Comparison of ENCODE assay signal across 8 cellular contexts in genomic region chr4:17614416-17615299, GRCh38. TPM values are rescaled to one million over a fixed set of nuclear protein-coding genes. Genes with fewer than 3 reads are reported as not detected.
DNase-seq lines count a peak whose midpoint lies in the region; ATAC-seq, FAIRE-seq and TF ChIP-seq lines count a peak whose summit lies in the region.

TSS of gene MED28 (plus strand) at chr4:17614641. CDS start at chr4:17614655, 14 bp downstream.

- intact Hi-C loops in kidney (cut with DNase I) = no loop called here

- ATAC-seq in GM19025 (IDR thresholded peaks at IDR 0.05; ENCODE audit: low read depth, unreplicated experiment) (peak; percentile 97), HG03342 (IDR thresholded peaks at IDR 0.05; ENCODE audit: unreplicated experiment) (peak; percentile 94)

- no peak; the same call in 1 of the 2 replicates for TF ChIP-seq CTCF in AG10803 (conservative IDR thresholded peaks at IDR 0.05; ENCODE audit: low read length)
- no peak for TF ChIP-seq CTCF in kidney (IDR thresholded peaks at IDR 0.05; ENCODE audit: borderline replicate concordance, extremely low read depth, insufficient read depth)

- peak within 1 kb of the TSS; percentile 83 to 99 for H3K9ac ChIP-seq in kidney (ENCODE audit: low read length in 2 of 2)

- H3K36me3 ChIP-seq in kidney (ENCODE audit: control insufficient read depth in 1 of 2, insufficient read depth in 2 of 2, low read length in 2 of 2) = peaks cover 5 to 10% of the 10 kb centered on the region in 2 donors

- H3K4me1 ChIP-seq in kidney (ENCODE audit: control insufficient read depth in 1 of 2, insufficient read depth in 1 of 2, low read depth in 1 of 2, low read length in 2 of 2) = peaks cover 6 to 19% of the 10 kb centered on the region in 2 donors

- no peak for FAIRE-seq in kidney (lab: Jason Lieb, UNC)

- DNase-seq in AG10803 (ENCODE audit: low read depth) = peak; percentile 94
- peak; percentile 93 for DNase-seq in NCI-H460 (ENCODE audit: extremely low read depth, low read depth)
- peak; percentile 93 for DNase-seq in activated CD4-positive, CD25-positive, alpha-beta regulatory T cell treated with anti-CD3 and anti-CD28 coated beads, Interleukin-2, amount 50 U/mL, for 72 hours
- peak; percentile 94 for DNase-seq in cerebellum (ENCODE audit: low spot score)
- peak; percentile 99 for DNase-seq in kidney
- peak; percentile 97 for DNase-seq in stimulated activated CD4-positive, alpha-beta T cell treated with anti-CD3 and anti-CD28 coated beads, Interleukin-15, amount 100 ng/mL, for 24 hours

- no peaks in the 10 kb centered on the region for H3K9me3 ChIP-seq in kidney (ENCODE audit: control insufficient read depth in 1 of 2, low read length in 2 of 2)

- peak within 1 kb of the TSS; percentile 69 to 86 for H3K27ac ChIP-seq in kidney (ENCODE audit: low read depth in 2 of 2, low read length in 2 of 2)

- H3K4me3 ChIP-seq in AG10803 (ENCODE audit: low read length) (peak within 1 kb of the TSS; percentile 97), kidney (ENCODE audit: low read length in 2 of 2) (peak within 1 kb of the TSS; percentile 93 to 100)

RNA-seq across cellular contexts. Expression of gene MED28, which starts in this region (rescaled TPM):
- 7.4 and 9.2 TPM in 2 replicates for total RNA-seq in NCI-H460 (2014; rRNA removed; shearing (Covaris generic))
- 9.7 and 17.8 TPM in 2 replicates for polyA plus RNA-seq in NCI-H460 (2014; cell fraction: nucleus; rRNA removed)
- total RNA-seq in cerebellum (52.0 TPM), kidney (45.2 TPM)
- 26.1 TPM for polyA plus RNA-seq in kidney (ENCODE audit: insufficient read depth, low read depth, low replicate concordance)

Comparison
In these comparisons a context has a peak if more than half of its experiments do, and no peak if none do; other contexts are left out.
1. Peak in every context shown above with its lines: DNase-seq, ATAC-seq, H3K4me3 ChIP-seq and H3K27ac ChIP-seq.